In genomic region chr13:113937497-113938140, GRCh38 we compare ENCODE assay signal across 13 cellular contexts. TPM values are rescaled to one million over a fixed set of nuclear protein-coding genes. Genes with fewer than 3 reads are reported as not detected.
"Had no signal": no experiment of that assay in that cellular context is flagged by ENCODE, and none has a peak within 500 bp of the region (broad histone marks: within the 10 kb centered on the region; RNA-seq: fewer than 3 reads in every experiment).

No MANE protein-coding gene starts in this region.

- H3K9me3 Mint-ChIP-seq: activated naive CD4-positive, alpha-beta T cell treated with anti-CD3 and anti-CD28 coated beads, Interleukin-2, amount 50 U/mL, for 24 hours; memory B cell; stimulated activated naive CD8-positive, alpha-beta T cell treated with anti-CD3 and anti-CD28 coated beads, Interleukin-15, Interleukin-2, amounts not matched to agents 100 ng/mL and 50 ng/mL, for 24 hours had no signal

- H3K9me3 ChIP-seq: body of pancreas, upper lobe of left lung had no signal

- H3K4me1 ChIP-seq: foreskin keratinocyte had no signal

- ATAC-seq: body of pancreas, foreskin keratinocyte, left lobe of liver, sciatic nerve had no signal

- H3K27me3 Mint-ChIP-seq: activated naive CD4-positive, alpha-beta T cell treated with anti-CD3 and anti-CD28 coated beads, Interleukin-2, amount 50 U/mL, for 24 hours had no signal

- H3K36me3 Mint-ChIP-seq: activated naive CD4-positive, alpha-beta T cell treated with anti-CD3 and anti-CD28 coated beads, Interleukin-2, amount 50 U/mL, for 24 hours; memory B cell had no signal

- DNase-seq: activated CD4-positive, alpha-beta T cell treated with anti-CD3 and anti-CD28 coated beads, Interleukin-2, amount 50 U/mL, for 1 hour; body of pancreas; cerebellar nuclear complex; foreskin keratinocyte; head of caudate nucleus; stimulated activated CD4-positive, alpha-beta T cell treated with anti-CD3 and anti-CD28 coated beads, Interleukin-12 subunit alpha, Interleukin-12 subunit beta, amount 100 ng/mL, for 4 hours; upper lobe of left lung had no signal

- H3K27ac Mint-ChIP-seq: activated naive CD4-positive, alpha-beta T cell treated with anti-CD3 and anti-CD28 coated beads, Interleukin-2, amount 50 U/mL, for 24 hours; memory B cell; stimulated activated naive CD8-positive, alpha-beta T cell treated with anti-CD3 and anti-CD28 coated beads, Interleukin-15, Interleukin-2, amounts not matched to agents 100 ng/mL and 50 ng/mL, for 24 hours had no signal

- H3K27me3 ChIP-seq: body of pancreas, upper lobe of left lung had no signal

- H3K4me3 Mint-ChIP-seq: activated naive CD4-positive, alpha-beta T cell treated with anti-CD3 and anti-CD28 coated beads, Interleukin-2, amount 50 U/mL, for 24 hours; memory B cell; stimulated activated naive CD8-positive, alpha-beta T cell treated with anti-CD3 and anti-CD28 coated beads, Interleukin-15, Interleukin-2, amounts not matched to agents 100 ng/mL and 50 ng/mL, for 24 hours had no signal

- H3K4me1 Mint-ChIP-seq: activated naive CD4-positive, alpha-beta T cell treated with anti-CD3 and anti-CD28 coated beads, Interleukin-2, amount 50 U/mL, for 24 hours; memory B cell had no signal

- H3K27ac ChIP-seq: body of pancreas, dorsolateral prefrontal cortex, foreskin keratinocyte, upper lobe of left lung had no signal

- H3K36me3 ChIP-seq: upper lobe of left lung had no signal

- H3K4me3 ChIP-seq: body of pancreas, dorsolateral prefrontal cortex, upper lobe of left lung had no signal

RNA-seq across cellular contexts. Expression of gene C13orf46, which starts 36.3 kb away (rescaled TPM):
- total RNA-seq: foreskin keratinocyte had no signal
